In genomic region chr10:44963772-44964633, GRCh38 we compare ENCODE assay signal across 8 cellular contexts. TPM values are rescaled to one million over a fixed set of nuclear protein-coding genes. Genes with fewer than 3 reads are reported as not detected.
A peak's percentile ranks its signal among the peaks of the same experiment; 100 is the strongest.
DNase-seq lines count a peak whose midpoint lies in the region; ATAC-seq and TF ChIP-seq lines count a peak whose summit lies in the region.

No MANE protein-coding gene starts in this region.

- peaks cover 0 to 3% (median 0%) of the 10 kb centered on the region in 5 donors for H3K36me3 Mint-ChIP-seq in naive thymus-derived CD4-positive, alpha-beta T cell

- DNase-seq in WERI-Rb-1 (peak; percentile 90), inferior parietal cortex (ENCODE audit: extremely low spot score) (peak; percentile 89)
- DNase-seq in activated T-cell treated with anti-CD3 and anti-CD28 coated beads, Interleukin-2, amount 50 U/mL, for 48 hours: no peak
- no peak for DNase-seq in naive thymus-derived CD4-positive, alpha-beta T cell
- DNase-seq in activated CD4-positive, alpha-beta T cell treated with anti-CD3 and anti-CD28 coated beads for 1 hour: no peak

- no peaks in the 10 kb centered on the region; the same call in 1 of the 2 replicates for H3K36me3 ChIP-seq in WERI-Rb-1
- H3K36me3 ChIP-seq in naive thymus-derived CD4-positive, alpha-beta T cell (ENCODE audit: control insufficient read depth in 2 of 3, insufficient read depth in 3 of 3, low read length in 3 of 3): no peaks in the 10 kb centered on the region

- H3K9me3 ChIP-seq in WERI-Rb-1 (ENCODE audit: severe bottlenecking): no peaks in the 10 kb centered on the region
- H3K9me3 ChIP-seq in naive thymus-derived CD4-positive, alpha-beta T cell (ENCODE audit: control insufficient read depth in 2 of 3, low read length in 3 of 3): no peaks in the 10 kb centered on the region

- H3K4me1 Mint-ChIP-seq in naive thymus-derived CD4-positive, alpha-beta T cell: peaks cover 14 to 53% (median 32%) of the 10 kb centered on the region in 7 donors

- peak overlapping the region in 1 of 10 donors; percentile 47 for H3K4me3 Mint-ChIP-seq in naive thymus-derived CD4-positive, alpha-beta T cell

- peak overlapping the region; percentile 88 for H3K27ac ChIP-seq in WERI-Rb-1
- peak overlapping the region in 18 of 21 experiments; percentile 7 to 75 (median 47) for H3K27ac ChIP-seq in skin epidermis
- no peak overlapping the region for H3K27ac ChIP-seq in naive thymus-derived CD4-positive, alpha-beta T cell (ENCODE audit: low read depth, low read length)

- H3K4me1 ChIP-seq in naive thymus-derived CD4-positive, alpha-beta T cell (ENCODE audit: control insufficient read depth in 2 of 2, insufficient read depth in 2 of 2, low read length in 2 of 2): peaks cover 18 to 31% of the 10 kb centered on the region in 2 donors

- ATAC-seq in GM18868 (IDR thresholded peaks at IDR 0.05; ENCODE audit: unreplicated experiment) (peak; percentile 21), GM21526 (IDR thresholded peaks at IDR 0.05; ENCODE audit: low FRiP score, unreplicated experiment) (no peak)
- no peak for ATAC-seq in naive thymus-derived CD4-positive, alpha-beta T cell

- H3K27ac Mint-ChIP-seq in naive thymus-derived CD4-positive, alpha-beta T cell: no peak overlapping the region

- intact Hi-C loops in naive thymus-derived CD4-positive, alpha-beta T cell (cut with micrococcal nuclease): no loop called here

- H3K4me3 ChIP-seq in WERI-Rb-1 (ENCODE audit: low read depth, low read length) (no peak overlapping the region), skin epidermis (no peak overlapping the region)
- no peak overlapping the region for H3K4me3 ChIP-seq in naive thymus-derived CD4-positive, alpha-beta T cell (ENCODE audit: low read length)

- peaks cover 0 to 2% (median 0%) of the 10 kb centered on the region in 11 donors for H3K9me3 Mint-ChIP-seq in naive thymus-derived CD4-positive, alpha-beta T cell

- H3K27me3 ChIP-seq in WERI-Rb-1 (ENCODE audit: insufficient read depth, low read depth, severe bottlenecking): no peaks in the 10 kb centered on the region
- H3K27me3 ChIP-seq in naive thymus-derived CD4-positive, alpha-beta T cell (ENCODE audit: control insufficient read depth in 2 of 2, insufficient read depth in 2 of 2, low read length in 2 of 2): no peaks in the 10 kb centered on the region

- CTCF ChIA-PET in naive thymus-derived CD4-positive, alpha-beta T cell (lab: Charles Lee): interaction anchor here (0.6 to 0.9 kb wide), 2 partner anchors 9 to 10 kb away, joined by 4 read pairs; no protein-coding TSS in a partner anchor

- H3K27me3 Mint-ChIP-seq in naive thymus-derived CD4-positive, alpha-beta T cell: no peaks in the 10 kb centered on the region

- POLR2A ChIA-PET in naive thymus-derived CD4-positive, alpha-beta T cell (lab: Charles Lee): no interaction called here

- no peak for TF ChIP-seq CTCF in WERI-Rb-1 (IDR thresholded peaks at IDR 0.05; ENCODE audit: low read depth, low read length)

RNA-seq across cellular contexts. Expression of gene RASSF4, which starts 4.4 kb away (rescaled TPM):
- total RNA-seq in naive thymus-derived CD4-positive, alpha-beta T cell: 10 to 100 TPM in 1 of 5 experiments, 1 to 10 TPM in 4; 1.9 to 53.4 (median 3.0) TPM
- 1 to 10 TPM in 1 of 2 donors, under 1 TPM in 1; 0.84 to 1.3 TPM for polyA plus RNA-seq in naive thymus-derived CD4-positive, alpha-beta T cell

RNA-seq across cellular contexts. Expression of gene DEPP1, which starts 14.6 kb away (rescaled TPM):
- total RNA-seq in naive thymus-derived CD4-positive, alpha-beta T cell: 1 to 10 TPM in 1 of 5 experiments, under 1 TPM in 3, not detected in 1; 0.24 to 4.0 (median 0.61) TPM
- under 1 TPM; 0.41 to 0.67 TPM for polyA plus RNA-seq in naive thymus-derived CD4-positive, alpha-beta T cell

RNA-seq across cellular contexts. Expression of gene ZNF22, which starts 36.7 kb away (rescaled TPM):
- total RNA-seq in naive thymus-derived CD4-positive, alpha-beta T cell: 10 to 100 TPM; 13.1 to 33.6 (median 27.4) TPM
- 10 to 100 TPM; 41.1 to 44.7 TPM for polyA plus RNA-seq in naive thymus-derived CD4-positive, alpha-beta T cell

RNA-seq across cellular contexts. Expression of gene TMEM72, which starts 52.9 kb away (rescaled TPM):
- total RNA-seq in naive thymus-derived CD4-positive, alpha-beta T cell: not detected
- polyA plus RNA-seq in naive thymus-derived CD4-positive, alpha-beta T cell: not detected

Comparison
In these comparisons a context has a peak if more than half of its experiments do, and no peak if none do; other contexts are left out.
1. DNase-seq: peak in WERI-Rb-1 (single experiment) and inferior parietal cortex (single experiment); none in activated T-cell treated with anti-CD3 and anti-CD28 coated beads, Interleukin-2, amount 50 U/mL, for 48 hours (0 of 2), naive thymus-derived CD4-positive, alpha-beta T cell (0 of 9) and activated CD4-positive, alpha-beta T cell treated with anti-CD3 and anti-CD28 coated beads for 1 hour (single experiment).